Comparison of ENCODE assay signal across 18 cellular contexts in the genomic region with DNA sequence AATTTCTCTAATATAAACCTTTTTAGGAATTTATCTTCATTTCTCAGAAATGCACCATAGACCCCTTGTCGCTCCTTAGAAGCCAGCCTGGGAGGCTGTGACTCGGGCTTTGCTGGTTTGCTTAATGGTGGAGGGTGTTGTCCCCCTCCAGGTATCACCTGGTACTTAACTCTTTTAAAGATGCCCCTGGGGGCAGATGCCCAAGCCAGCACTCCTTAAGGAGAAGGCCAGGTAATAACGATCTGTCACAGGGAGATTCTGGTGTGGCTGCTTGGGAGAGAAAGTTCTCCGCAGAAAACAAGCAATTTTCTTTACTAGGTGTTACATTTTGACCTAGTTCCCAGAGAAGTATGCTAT. TPM values are rescaled to one million over a fixed set of nuclear protein-coding genes. Genes with fewer than 3 reads are reported as not detected.
DNase-seq lines count a peak whose midpoint lies in the region; ATAC-seq and TF ChIP-seq lines count a peak whose summit lies in the region.
"Had no signal": no experiment of that assay in that cellular context is flagged by ENCODE, and none has a peak within 500 bp of the region (broad histone marks: within the 10 kb centered on the region; RNA-seq: fewer than 3 reads in every experiment).

No MANE protein-coding gene starts in this region.

- no peak overlapping the region for H3K4me3 ChIP-seq in GM23338
- peak overlapping the region; percentile 11 for H3K4me3 ChIP-seq in adipocyte (ENCODE audit: low read length)
- no peak overlapping the region for H3K4me3 ChIP-seq in gastrocnemius medialis
- H3K4me3 ChIP-seq: adrenal gland, stomach had no signal

- H3K27ac ChIP-seq in GM23338 (ENCODE audit: low read depth) (peak overlapping the region; percentile 78; the same call in 1 of the 2 replicates), gastrocnemius medialis (peak overlapping the region in 3 of 4 donors; percentile 34 to 52 (median 39))
- H3K27ac ChIP-seq: adrenal gland, VCaP had no signal

- DNase-seq in GM23338 (ENCODE audit: low spot score) = peak; percentile 43
- DNase-seq in adipocyte (ENCODE audit: low read depth) = no peak
- peak; percentile 27 for DNase-seq in left lobe of liver (ENCODE audit: low spot score)
- DNase-seq in gastrocnemius medialis = no peak
- no peak for DNase-seq in COLO668 (lab: John Stamatoyannopoulos, UW; ENCODE audit: unreplicated experiment)
- DNase-seq in NCI-H2107 (lab: John Stamatoyannopoulos, UW) = no peak
- DNase-seq: adrenal gland, HFFc6, mammary epithelial cell, NCI-H1417 treated with DMSO at 0.1 percent for 48 hours, RPMI8226, stomach, T-cell had no signal

- H3K4me2 ChIP-seq in GM23338 = no peak overlapping the region

- H3K4me3 Mint-ChIP-seq in GM23338 = no peak overlapping the region
- H3K4me3 Mint-ChIP-seq: activated T-helper 1 cell treated with anti-CD3 and anti-CD28 coated beads, Interleukin-12 subunit alpha, Interleukin-12 subunit beta, Interleukin-2, Interleukin-4 antibody, amounts not matched to agents 30 ng/mL and 10 ng/mL and 1 ng/mL, durations not matched to agents 14 hours and 24 hours and 36 hours; HFFc6; neural crest cell; T-cell had no signal

- H3K9me2 ChIP-seq in GM23338 (ENCODE audit: insufficient read depth) = no peaks in the 10 kb centered on the region

- H3K27me3 Mint-ChIP-seq in GM23338 (ENCODE audit: insufficient read depth, low read depth, poor library complexity) = peaks cover 4% of the 10 kb centered on the region
- H3K27me3 Mint-ChIP-seq: T-cell had no signal

- H3K9ac ChIP-seq in adipocyte (ENCODE audit: low read length) = peak overlapping the region; percentile 25

- H3K36me3 ChIP-seq in GM23338 (ENCODE audit: insufficient read depth) (peaks cover 9% of the 10 kb centered on the region), adipocyte (ENCODE audit: control insufficient read depth, insufficient read depth, low read length, severe bottlenecking) (peaks cover 3% of the 10 kb centered on the region), gastrocnemius medialis (no peaks in the 10 kb centered on the region)

- H3K9me3 Mint-ChIP-seq in GM23338 = no peaks in the 10 kb centered on the region
- H3K9me3 Mint-ChIP-seq: activated T-helper 1 cell treated with anti-CD3 and anti-CD28 coated beads, Interleukin-12 subunit alpha, Interleukin-12 subunit beta, Interleukin-2, Interleukin-4 antibody, amounts not matched to agents 30 ng/mL and 10 ng/mL and 1 ng/mL, durations not matched to agents 14 hours and 24 hours and 36 hours; HFFc6; neural crest cell; T-cell had no signal

- H2AFZ ChIP-seq in GM23338 = no peak overlapping the region

- ATAC-seq in GM23338 (peak; percentile 59), left lobe of liver (no peak), gastrocnemius medialis (no peak), GM18502 (IDR thresholded peaks at IDR 0.05; ENCODE audit: poor library complexity, unreplicated experiment) (no peak), GM21423 (IDR thresholded peaks at IDR 0.05; ENCODE audit: unreplicated experiment) (no peak)
- ATAC-seq: T-cell had no signal

- peaks cover 7% of the 10 kb centered on the region for H3K4me1 ChIP-seq in GM23338 (ENCODE audit: insufficient read depth)
- H3K4me1 ChIP-seq in adipocyte (ENCODE audit: control insufficient read depth, insufficient read depth, low read length) = peaks cover 26% of the 10 kb centered on the region
- H3K4me1 ChIP-seq in gastrocnemius medialis = peaks cover 0 to 11% of the 10 kb centered on the region in 2 donors

- peaks cover 26% of the 10 kb centered on the region for H3K36me3 Mint-ChIP-seq in GM23338 (ENCODE audit: low read depth)

- H3K79me2 ChIP-seq in GM23338 (replicated peaks; ENCODE audit: insufficient read depth) = peaks cover 18% of the 10 kb centered on the region

- H3K27ac Mint-ChIP-seq in GM23338 = 0 out of 2 replicates have a peak overlapping the region, but pooled peaks have one; percentile 51
- H3K27ac Mint-ChIP-seq: activated T-helper 1 cell treated with anti-CD3 and anti-CD28 coated beads, Interleukin-12 subunit alpha, Interleukin-12 subunit beta, Interleukin-2, Interleukin-4 antibody, amounts not matched to agents 30 ng/mL and 10 ng/mL and 1 ng/mL, durations not matched to agents 14 hours and 24 hours and 36 hours; T-cell had no signal

- TF ChIP-seq CTCF in GM23338 (conservative IDR thresholded peaks at IDR 0.05; ENCODE audit: low read depth in 2 of 2) (no peak), gastrocnemius medialis (IDR thresholded peaks at IDR 0.05 in 4 of 5, conservative IDR thresholded peaks at IDR 0.05 in 1 of 5) (no peak)

- no peaks in the 10 kb centered on the region for H3K27me3 ChIP-seq in GM23338 (ENCODE audit: insufficient read depth)
- H3K27me3 ChIP-seq in adipocyte (replicated peaks; ENCODE audit: control insufficient read depth, insufficient read depth, low read length) = no peaks in the 10 kb centered on the region
- H3K27me3 ChIP-seq in gastrocnemius medialis = no peaks in the 10 kb centered on the region
- H3K27me3 ChIP-seq: adrenal gland, stomach had no signal

- H3F3A ChIP-seq in GM23338 (replicated peaks; ENCODE audit: low read depth) = no peaks in the 10 kb centered on the region

- H4K20me1 ChIP-seq in GM23338 (replicated peaks; ENCODE audit: insufficient read depth) = peaks cover 16% of the 10 kb centered on the region

- intact Hi-C loops in gastrocnemius medialis (cut with DNase I; ENCODE audit: low total_unique reads) = no loop called here

- H3K9me3 ChIP-seq in adipocyte (ENCODE audit: control insufficient read depth, low read length) (no peaks in the 10 kb centered on the region), gastrocnemius medialis (no peaks in the 10 kb centered on the region)
- H3K9me3 ChIP-seq: adrenal gland, stomach had no signal

- in situ Hi-C loops in gastrocnemius medialis (cut with MboI; ENCODE audit: low sequenced_read_pairs in 4 of 4) = no loop called here

- peaks cover 17% of the 10 kb centered on the region; the same call in 2 of the 3 replicates for H3K4me1 Mint-ChIP-seq in GM23338

- TF ChIP-seq POLR2A in gastrocnemius medialis (IDR thresholded peaks at IDR 0.05) = no peak

TF ChIP-seq in GM23338, 12 proteins besides CTCF, POLR2A, EP300 and RAD21:
- no peak for TF ChIP-seq JUNB (IDR thresholded peaks at IDR 0.05; ENCODE audit: unreplicated experiment)
- TF ChIP-seq EZH2phosphoT487 (IDR thresholded peaks at IDR 0.05; ENCODE audit: unreplicated experiment) = no peak
- TF ChIP-seq EZH2 (IDR thresholded peaks at IDR 0.05; ENCODE audit: low read depth, unreplicated experiment) = no peak
TF ChIP-seq in GM23338: peak in this region for 0.

RNA-seq across cellular contexts. Expression of gene EHD4, which starts 22.3 kb away (rescaled TPM):
- total RNA-seq in GM23338 (2014; rRNA removed; shearing (Covaris generic)) = 30.6 and 31.0 TPM in 2 replicates
- 11.2 and 13.0 TPM in 2 replicates for polyA plus RNA-seq in GM23338 (2016; fragmentation: Nextera tagmentation; extraction: Ambion mirVana)
- 5.3 TPM for total RNA-seq in left lobe of liver
- 1 to 10 TPM; 3.8 to 7.1 (median 4.3) TPM for total RNA-seq in gastrocnemius medialis

RNA-seq across cellular contexts. Expression of gene SPTBN5, which starts 56.3 kb away (rescaled TPM):
- 1.0 and 1.1 TPM in 2 replicates for total RNA-seq in GM23338 (2014; rRNA removed; shearing (Covaris generic))
- polyA plus RNA-seq in GM23338 (2016; fragmentation: Nextera tagmentation; extraction: Ambion mirVana) = 0.31 and 0.57 TPM in 2 replicates
- total RNA-seq in left lobe of liver (3.5 TPM), gastrocnemius medialis (under 1 TPM in 3 of 4 donors, not detected in 1; 0.03 to 0.05 (median 0.04) TPM)

Comparison
In these comparisons a context has a peak if more than half of its experiments do, and no peak if none do; other contexts are left out.
1. DNase-seq: peak in GM23338 (single experiment) and left lobe of liver (single experiment); none in adipocyte (single experiment), gastrocnemius medialis (0 of 2), COLO668 (single experiment) and NCI-H2107 (single experiment).